In the genomic region with DNA sequence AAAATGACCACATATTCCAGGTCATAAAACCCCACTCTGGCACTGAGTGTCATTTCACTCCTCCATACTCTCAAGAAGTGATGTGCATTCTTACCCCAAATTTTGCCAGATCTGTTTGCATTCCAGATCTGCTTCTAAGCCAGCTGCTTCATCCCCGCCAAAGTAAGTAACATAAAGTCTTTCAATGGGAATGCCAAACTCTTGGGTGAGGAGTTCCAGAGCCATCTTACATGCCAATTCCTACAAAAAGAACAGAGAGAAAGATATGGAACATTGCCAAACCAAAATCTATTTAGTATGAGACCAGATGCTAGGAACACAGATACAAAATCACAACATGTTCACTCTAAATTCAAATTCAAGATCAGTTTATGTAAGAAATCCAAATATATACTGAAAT, we compare ENCODE assay signal across 21 cellular contexts. TPM values are rescaled to one million over a fixed set of nuclear protein-coding genes. Genes with fewer than 3 reads are reported as not detected.
DNase-seq lines count a peak whose midpoint lies in the region; ATAC-seq and TF ChIP-seq lines count a peak whose summit lies in the region.
"Had no signal": no experiment of that assay in that cellular context is flagged by ENCODE, and none has a peak within 500 bp of the region (broad histone marks: within the 10 kb centered on the region; RNA-seq: fewer than 3 reads in every experiment).

No MANE protein-coding gene starts in this region.

- no peak for ATAC-seq in activated T-cell treated with anti-CD3 and anti-CD28 coated beads, Interleukin-2, amount 50 U/mL, for 72 hours (replicated peaks in 1 of 2)
- ATAC-seq in SK-N-SH treated with all-trans-retinoic acid at 6 μM for 48 hours (peak; percentile 24; the same call in 1 of the 3 replicates), HG03196 (IDR thresholded peaks at IDR 0.05; ENCODE audit: unreplicated experiment) (no peak)
- ATAC-seq: PC-3 had no signal

- TF ChIP-seq CTCF in fibroblast of the aortic adventitia (IDR thresholded peaks at IDR 0.05; ENCODE audit: insufficient read depth, low read length), result no peak

- H3K4me3 ChIP-seq in fibroblast of the aortic adventitia (ENCODE audit: low read depth, low read length), result no peak overlapping the region
- H3K4me3 ChIP-seq: HAP-1 had no signal

- peaks cover 6% of the 10 kb centered on the region for H3K4me1 Mint-ChIP-seq in activated T-cell treated with anti-CD3 and anti-CD28 coated beads, Interleukin-2, amount 50 U/mL, for 24 hours (ENCODE audit: low read depth)
- H3K4me1 Mint-ChIP-seq in activated T-cell treated with anti-CD3 and anti-CD28 coated beads, Interleukin-2, amount 50 U/mL, for 72 hours (ENCODE audit: low read depth), result peaks cover 12% of the 10 kb centered on the region

- no peaks in the 10 kb centered on the region for H3K27me3 Mint-ChIP-seq in activated T-cell treated with anti-CD3 and anti-CD28 coated beads, Interleukin-2, amount 50 U/mL, for 24 hours
- H3K27me3 Mint-ChIP-seq in activated T-cell treated with anti-CD3 and anti-CD28 coated beads, Interleukin-2, amount 50 U/mL, for 72 hours (ENCODE audit: low read depth), result no peaks in the 10 kb centered on the region
- H3K27me3 Mint-ChIP-seq: CD4-positive, alpha-beta T cell had no signal

- H3K4me3 Mint-ChIP-seq in activated T-cell treated with anti-CD3 and anti-CD28 coated beads, Interleukin-2, amount 50 U/mL, for 24 hours, result no peak overlapping the region
- H3K4me3 Mint-ChIP-seq in activated T-cell treated with anti-CD3 and anti-CD28 coated beads, Interleukin-2, amount 50 U/mL, for 72 hours, result no peak overlapping the region
- H3K4me3 Mint-ChIP-seq: CD4-positive, alpha-beta T cell had no signal

- no peaks in the 10 kb centered on the region for H3K9me3 Mint-ChIP-seq in activated T-cell treated with anti-CD3 and anti-CD28 coated beads, Interleukin-2, amount 50 U/mL, for 24 hours
- no peaks in the 10 kb centered on the region for H3K9me3 Mint-ChIP-seq in activated T-cell treated with anti-CD3 and anti-CD28 coated beads, Interleukin-2, amount 50 U/mL, for 72 hours
- H3K9me3 Mint-ChIP-seq: CD4-positive, alpha-beta T cell had no signal

- H3K27ac Mint-ChIP-seq in activated T-cell treated with anti-CD3 and anti-CD28 coated beads, Interleukin-2, amount 50 U/mL, for 24 hours, result peak overlapping the region; percentile 72
- H3K27ac Mint-ChIP-seq in activated T-cell treated with anti-CD3 and anti-CD28 coated beads, Interleukin-2, amount 50 U/mL, for 72 hours, result no peak overlapping the region
- H3K27ac Mint-ChIP-seq: CD4-positive, alpha-beta T cell had no signal

- DNase-seq in activated T-cell treated with anti-CD3 and anti-CD28 coated beads, Interleukin-2, amount 50 U/mL, for 24 hours, result no peak
- DNase-seq in activated T-cell treated with anti-CD3 and anti-CD28 coated beads, Interleukin-2, amount 50 U/mL, for 72 hours, result no peak
- DNase-seq in fibroblast of the aortic adventitia (ENCODE audit: low read depth) (peak; percentile 63), T-helper 9 cell (no peak), HK-2 (ENCODE audit: unreplicated experiment) (no peak)
- DNase-seq: BE2C; CD4-positive, alpha-beta T cell; COR-L47; GOT3; Kasumi-1; MV-4-11; NCI-H1105; NCI-H146; NCI-H2029; NCI-H446; NCI-H524 treated with DMSO at 0.1 percent for 48 hours; NCI-H774; PC-3 had no signal

- H3K36me3 Mint-ChIP-seq in activated T-cell treated with anti-CD3 and anti-CD28 coated beads, Interleukin-2, amount 50 U/mL, for 24 hours (ENCODE audit: low read depth), result peaks cover 78% of the 10 kb centered on the region
- H3K36me3 Mint-ChIP-seq in activated T-cell treated with anti-CD3 and anti-CD28 coated beads, Interleukin-2, amount 50 U/mL, for 72 hours (ENCODE audit: insufficient read depth in 2 of 2), result peaks cover 16 to 53% of the 10 kb centered on the region in 2 donors

TF ChIP-seq in SK-N-SH treated with all-trans-retinoic acid at 6 μM for 48 hours, 23 proteins besides CTCF, POLR2A, EP300 and RAD21:
- TF ChIP-seq TCF4 (CRISPR knock-in tag; IDR thresholded peaks at IDR 0.05; ENCODE audit: borderline replicate concordance) (peak; percentile 74; the same call in 1 of the 2 replicates), OSR1 (CRISPR knock-in tag; IDR thresholded peaks at IDR 0.05) (no peak), BACH2 (CRISPR knock-in tag; IDR thresholded peaks at IDR 0.05; ENCODE audit: borderline replicate concordance) (no peak), ISL1 (CRISPR knock-in tag; IDR thresholded peaks at IDR 0.05) (peak; percentile 69), GLIS3 (CRISPR knock-in tag; IDR thresholded peaks at IDR 0.05) (no peak), ZFP3 (CRISPR knock-in tag; IDR thresholded peaks at IDR 0.05) (no peak)

RNA-seq across cellular contexts. Expression of a gene that starts 12.9 kb away (rescaled TPM):
- 100 to 1,000 TPM; 273 to 308 TPM for total RNA-seq in activated T-cell treated with anti-CD3 and anti-CD28 coated beads, Interleukin-2, amount 50 U/mL, for 72 hours
- total RNA-seq in fibroblast of the aortic adventitia (ENCODE audit: low replicate concordance), result 160 and 167 TPM in 2 replicates

RNA-seq across cellular contexts. Expression of a gene that starts 22.6 kb away (rescaled TPM):
- total RNA-seq in activated T-cell treated with anti-CD3 and anti-CD28 coated beads, Interleukin-2, amount 50 U/mL, for 72 hours, result 10 to 100 TPM; 52.6 to 61.0 TPM
- 28.5 and 30.5 TPM in 2 replicates for total RNA-seq in fibroblast of the aortic adventitia (ENCODE audit: low replicate concordance)

RNA-seq across cellular contexts. Expression of a gene that starts 24.7 kb away (rescaled TPM):
- total RNA-seq in activated T-cell treated with anti-CD3 and anti-CD28 coated beads, Interleukin-2, amount 50 U/mL, for 72 hours, result 10 to 100 TPM; 26.3 to 28.2 TPM
- total RNA-seq in fibroblast of the aortic adventitia (ENCODE audit: low replicate concordance), result 37.9 and 39.7 TPM in 2 replicates
